Comparison of ENCODE assay signal across 31 cellular contexts in genomic region chr17:72943826-72944689, GRCh38.
DNase-seq lines count a peak whose midpoint lies in the region; ATAC-seq, FAIRE-seq and TF ChIP-seq lines count a peak whose summit lies in the region.
"Had no signal": no experiment of that assay in that cellular context is flagged by ENCODE, and none has a peak within 500 bp of the region (broad histone marks: within the 10 kb centered on the region; RNA-seq: fewer than 3 reads in every experiment).

No MANE protein-coding gene starts in this region.

- no peaks in the 10 kb centered on the region for H3F3A ChIP-seq in Loucy (ENCODE audit: low read depth)

- H3K36me3 ChIP-seq in Loucy (ENCODE audit: insufficient read depth, low read length) (peaks cover 22% of the 10 kb centered on the region; the same call in 1 of the 2 replicates), heart right ventricle (peaks cover 0 to 12% (median 0%) of the 10 kb centered on the region in 9 donors), hepatocyte (replicated peaks; ENCODE audit: insufficient read depth, low read depth) (no peaks in the 10 kb centered on the region)
- H3K36me3 ChIP-seq: cardiac muscle cell, lower lobe of right lung, right lobe of liver, SJSA1, thyroid gland had no signal

- H3K9me2 ChIP-seq in Loucy (replicated peaks; ENCODE audit: low read depth, low read length) (no peaks in the 10 kb centered on the region), hepatocyte (replicated peaks; ENCODE audit: insufficient read depth) (no peaks in the 10 kb centered on the region)

- H4K20me1 ChIP-seq in Loucy (ENCODE audit: insufficient read depth, low read length, poor library complexity, severe bottlenecking) (no peaks in the 10 kb centered on the region), hepatocyte (ENCODE audit: insufficient read depth, poor library complexity, severe bottlenecking) (no peaks in the 10 kb centered on the region)

- H3K4me2 ChIP-seq in Loucy (ENCODE audit: low read depth, low read length, poor library complexity, severe bottlenecking) (peak overlapping the region; percentile 23), hepatocyte (no peak overlapping the region)
- H3K4me2 ChIP-seq: GM23338 had no signal

- H3K27me3 ChIP-seq in Loucy (ENCODE audit: insufficient read depth, low read length, poor library complexity, severe bottlenecking) (no peaks in the 10 kb centered on the region), heart right ventricle (no peaks in the 10 kb centered on the region), hepatocyte (no peaks in the 10 kb centered on the region)
- H3K27me3 ChIP-seq: cardiac muscle cell, right lobe of liver, SJSA1, thyroid gland had no signal

- no peak overlapping the region for H2AFZ ChIP-seq in Loucy (ENCODE audit: low read length)
- no peak overlapping the region for H2AFZ ChIP-seq in hepatocyte
- H2AFZ ChIP-seq: GM23338 had no signal

- no peak for TF ChIP-seq CTCF in D721Med (IDR thresholded peaks at IDR 0.05; ENCODE audit: insufficient read depth, missing control alignments)
- TF ChIP-seq CTCF in Loucy (conservative IDR thresholded peaks at IDR 0.05; ENCODE audit: low read length), result no peak
- TF ChIP-seq CTCF in heart right ventricle (IDR thresholded peaks at IDR 0.05), result no peak
- no peak for TF ChIP-seq CTCF in hepatocyte (IDR thresholded peaks at IDR 0.05; ENCODE audit: poor library complexity)

- H3K9me3 ChIP-seq in Loucy (ENCODE audit: insufficient read depth, low read depth, low read length) (no peaks in the 10 kb centered on the region), heart right ventricle (no peaks in the 10 kb centered on the region), hepatocyte (ENCODE audit: low read depth) (no peaks in the 10 kb centered on the region)
- H3K9me3 ChIP-seq: lower lobe of right lung, right lobe of liver, SJSA1, thyroid gland had no signal

- H3K27ac ChIP-seq in heart right ventricle (no peak overlapping the region), hepatocyte (no peak overlapping the region)
- H3K27ac ChIP-seq: cardiac muscle cell, lower lobe of right lung, right lobe of liver, SJSA1, thyroid gland had no signal

- WGBS in heart right ventricle, 2 donors, result 89 to 93% methylated on average over 4 of the region's 4 CpGs
- 90% methylated on average over 4 of the region's 4 CpGs for WGBS in hepatocyte (ENCODE audit: low lambda C conversion rate, missing lambda C conversion rate)

- no peak overlapping the region for H3K9ac ChIP-seq in Loucy (ENCODE audit: low read depth, low read length, poor library complexity, severe bottlenecking)

- H3K4me3 ChIP-seq in Loucy (ENCODE audit: low read length, poor library complexity, severe bottlenecking) (no peak overlapping the region), heart right ventricle (no peak overlapping the region), hepatocyte (no peak overlapping the region)
- H3K4me3 ChIP-seq: cardiac muscle cell, GM23338, lower lobe of right lung, right lobe of liver, SJSA1, thyroid gland had no signal

- H3K4me1 ChIP-seq in Loucy (ENCODE audit: insufficient read depth, low read length, poor library complexity, severe bottlenecking), result no peaks in the 10 kb centered on the region
- H3K4me1 ChIP-seq in heart right ventricle, result no peaks in the 10 kb centered on the region
- H3K4me1 ChIP-seq in hepatocyte (ENCODE audit: insufficient read depth), result no peaks in the 10 kb centered on the region
- H3K4me1 ChIP-seq: lower lobe of right lung, right lobe of liver, SJSA1, thyroid gland had no signal

- DNase-seq in D721Med (ENCODE audit: insufficient read length, low spot score), result no peak
- DNase-seq in SK-N-DZ (ENCODE audit: low spot score), result peak; percentile 45
- peak; percentile 59 for DNase-seq in inferior parietal cortex (ENCODE audit: extremely low spot score)
- DNase-seq in heart right ventricle, result no peak
- no peak for DNase-seq in hepatocyte (ENCODE audit: low spot score)
- DNase-seq in A172 (ENCODE audit: low spot score), result no peak
- DNase-seq: activated CD4-positive, alpha-beta T cell treated with anti-CD3 and anti-CD28 coated beads for 36 hours; activated CD8-positive, alpha-beta memory T cell treated with anti-CD3 and anti-CD28 coated beads for 24 hours; activated naive CD4-positive, alpha-beta T cell; activated T-cell treated with anti-CD3 and anti-CD28 coated beads, Interleukin-2, amount 50 U/mL, for 24 hours; amniotic stem cell; dermis blood vessel endothelial cell; DMS53; GDM1; kidney glomerular epithelial cell; lower lobe of right lung; NCI-H1092; NCI-H187; NK-92 treated with Interleukin-12 subunit alpha and Interleukin-12 subunit beta, amount 100 ng/mL, for 24 hours; right lobe of liver; stimulated activated CD4-positive, alpha-beta T cell treated with anti-CD3 and anti-CD28 coated beads, Interleukin-12 subunit alpha, Interleukin-12 subunit beta, amount 100 ng/mL, for 4 hours; stimulated activated CD4-positive, alpha-beta T cell treated with anti-CD3 and anti-CD28 coated beads, Interleukin-4, amount 100 ng/mL, for 24 hours; stimulated activated naive CD4-positive, alpha-beta T cell; thyroid gland had no signal

- peak; percentile 92 for FAIRE-seq in D721Med (lab: Jason Lieb, UNC)
- FAIRE-seq: TTC549 had no signal

- intact Hi-C loops in heart right ventricle (cut with DNase I), result no loop called here

- ATAC-seq in GM21528 (IDR thresholded peaks at IDR 0.05; ENCODE audit: low FRiP score, unreplicated experiment) (no peak), heart right ventricle (no peak)
- ATAC-seq: activated CD4-positive, alpha-beta T cell treated with anti-CD3 and anti-CD28 coated beads for 36 hours; GM23338; lower lobe of right lung; Panc1; right lobe of liver had no signal

- H3K79me2 ChIP-seq in Loucy (ENCODE audit: insufficient read depth, low read length), result no peaks in the 10 kb centered on the region
- H3K79me2 ChIP-seq in hepatocyte, result no peaks in the 10 kb centered on the region

Comparison
In these comparisons a context has a peak if more than half of its experiments do, and no peak if none do; other contexts are left out.
1. DNase-seq: peak in SK-N-DZ (single experiment) and inferior parietal cortex (single experiment); none in D721Med (single experiment), heart right ventricle (0 of 2), hepatocyte (single experiment) and A172 (single experiment).